ENCODE assay signal across 19 cellular contexts in genomic region chr7:26493737-26494423, GRCh38.
"Had no signal": no experiment of that assay in that cellular context is flagged by ENCODE, and none has a peak within 500 bp of the region (broad histone marks: within the 10 kb centered on the region; RNA-seq: fewer than 3 reads in every experiment).

No MANE protein-coding gene starts in this region.

- H3K36me3 ChIP-seq: esophagus squamous epithelium, stomach, thyroid gland, uterus had no signal

- H3K4me3 ChIP-seq: esophagus squamous epithelium, stomach, thyroid gland, uterus had no signal

- H3K27me3 ChIP-seq: esophagus squamous epithelium, stomach, thyroid gland, uterus had no signal

- ATAC-seq: activated T-cell treated with anti-CD3 and anti-CD28 coated beads, Interleukin-2, amount 50 U/mL, for 72 hours; left ventricle myocardium superior; WTC11 had no signal

- DNase-seq: activated CD4-positive, alpha-beta T cell treated with anti-CD3 and anti-CD28 coated beads for 4 hours; activated CD8-positive, alpha-beta memory T cell treated with anti-CD3 and anti-CD28 coated beads, Interleukin-2, amount 50 U/mL, for 48 hours; activated gamma-delta T cell treated with Interleukin-2 at 50 U/mL for 16 hours; activated naive CD8-positive, alpha-beta T cell treated with anti-CD3 and anti-CD28 coated beads for 36 hours; activated T-cell treated with anti-CD3 and anti-CD28 coated beads, Interleukin-2, amount 50 U/mL, for 72 hours; amygdala; cortex of kidney; effector CD8-positive, alpha-beta T cell; esophagus squamous epithelium; kidney; left ventricle myocardium superior; mesenchymal stem cell; stimulated activated CD4-positive, alpha-beta T cell treated with anti-CD3 and anti-CD28 coated beads, Interleukin-12 subunit alpha, Interleukin-12 subunit beta, amount 100 ng/mL, for 4 hours; stimulated activated CD4-positive, alpha-beta T cell treated with anti-CD3 and anti-CD28 coated beads, Interleukin-2, amount 100 ng/mL, for 24 hours; stomach; thyroid gland; uterus had no signal

- H3K27ac ChIP-seq: esophagus squamous epithelium, parathyroid adenoma, stomach, thyroid gland, uterus had no signal

- H3K9me3 ChIP-seq: esophagus squamous epithelium, stomach, thyroid gland, uterus had no signal

- H3K4me1 ChIP-seq: thyroid gland, uterus had no signal
